In the genomic region with DNA sequence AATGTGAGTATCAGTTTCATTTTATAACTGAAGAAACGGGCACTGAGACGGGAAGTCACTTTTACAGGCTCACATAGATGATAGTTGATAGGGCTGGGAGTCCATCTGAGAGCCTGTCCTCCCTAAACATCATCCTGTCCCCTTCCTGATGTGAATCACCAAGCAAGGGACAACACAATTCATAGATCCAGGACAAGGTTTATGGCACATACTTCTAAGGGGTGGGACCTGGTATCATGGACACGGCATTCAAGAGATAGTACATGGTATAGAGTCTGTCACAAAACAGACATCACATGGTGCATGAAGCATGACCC, we compare ENCODE assay signal across 11 cellular contexts. TPM values are rescaled to one million over a fixed set of nuclear protein-coding genes. Genes with fewer than 3 reads are reported as not detected.
DNase-seq lines count a peak whose midpoint lies in the region; ATAC-seq and TF ChIP-seq lines count a peak whose summit lies in the region.
"Had no signal": no experiment of that assay in that cellular context is flagged by ENCODE, and none has a peak within 500 bp of the region (broad histone marks: within the 10 kb centered on the region; RNA-seq: fewer than 3 reads in every experiment).

No MANE protein-coding gene starts in this region.

- peaks cover 56% of the 10 kb centered on the region for H3K4me1 ChIP-seq in cardiac muscle cell (ENCODE audit: low read depth)
- peaks cover 91 to 100% (median 100%) of the 10 kb centered on the region in 4 donors for H3K4me1 ChIP-seq in esophagus muscularis mucosa
- peaks cover 48% of the 10 kb centered on the region for H3K4me1 ChIP-seq in osteoblast (ENCODE audit: insufficient read depth, low read length)
- H3K4me1 ChIP-seq in uterus = peaks cover 48% of the 10 kb centered on the region in 2 donors

- TF ChIP-seq POLR2A in esophagus muscularis mucosa (IDR thresholded peaks at IDR 0.05; ENCODE audit: low read depth) (no peak), uterus (IDR thresholded peaks at IDR 0.05) (no peak)

- peak overlapping the region; percentile 0 for H3K4me2 ChIP-seq in osteoblast (ENCODE audit: insufficient read depth, low read length)

- TF ChIP-seq CTCF in cardiac muscle cell (IDR thresholded peaks at IDR 0.05; ENCODE audit: low read depth, low read length) = no peak
- no peak for TF ChIP-seq CTCF in esophagus muscularis mucosa (IDR thresholded peaks at IDR 0.05)
- TF ChIP-seq CTCF in osteoblast (IDR thresholded peaks at IDR 0.05; ENCODE audit: extremely low read depth, low read depth, low read length) = no peak
- TF ChIP-seq CTCF in uterus (IDR thresholded peaks at IDR 0.05) = no peak

- H3K36me3 ChIP-seq in cardiac muscle cell (no peaks in the 10 kb centered on the region), esophagus muscularis mucosa (peaks cover 0 to 6% (median 0%) of the 10 kb centered on the region in 4 donors), osteoblast (ENCODE audit: insufficient read depth, low read length) (peaks cover 31% of the 10 kb centered on the region), uterus (no peaks in the 10 kb centered on the region)

- intact Hi-C loops in Right ventricle myocardium superior (cut with DNase I) = no loop called here
- intact Hi-C loops in esophagus muscularis mucosa (cut with DNase I) = no loop called here
- intact Hi-C loops in uterus (cut with DNase I; ENCODE audit: low total_unique reads) = no loop called here

- DNase-seq in cardiac muscle cell (ENCODE audit: low read depth in 1 of 2, low spot score in 1 of 2) (no peak), Right ventricle myocardium superior (no peak), esophagus muscularis mucosa (ENCODE audit: extremely low spot score) (no peak), osteoblast (ENCODE audit: insufficient read length, low spot score, missing footprints) (no peak), uterus (peak in 1 of 2 donors; percentile 31), DMS 273 (lab: John Stamatoyannopoulos, UW; ENCODE audit: unreplicated experiment) (no peak)
- DNase-seq: 8988T; activated effector memory CD4-positive, alpha-beta T cell treated with Interleukin-2 at 50 U/mL for 16 hours; NCI-H748 treated with DMSO at 0.1 percent for 48 hours had no signal

- H3K4me3 ChIP-seq in cardiac muscle cell (no peak overlapping the region), esophagus muscularis mucosa (peak overlapping the region; percentile 16 to 38 (median 28)), osteoblast (ENCODE audit: insufficient read depth, low read length) (no peak overlapping the region), uterus (no peak overlapping the region)

- peaks cover 75% of the 10 kb centered on the region for H3K79me2 ChIP-seq in osteoblast (ENCODE audit: insufficient read depth, low read length)

- no peak for TF ChIP-seq EP300 in esophagus muscularis mucosa (IDR thresholded peaks at IDR 0.05)

- H4K20me1 ChIP-seq in osteoblast (ENCODE audit: insufficient read depth, low read length) = peaks cover 14% of the 10 kb centered on the region

- H2AFZ ChIP-seq in osteoblast (ENCODE audit: low read length) = no peak overlapping the region

- H3K9me3 ChIP-seq in cardiac muscle cell (ENCODE audit: low read depth) (no peaks in the 10 kb centered on the region), esophagus muscularis mucosa (no peaks in the 10 kb centered on the region), osteoblast (ENCODE audit: low read depth, low read length) (no peaks in the 10 kb centered on the region), uterus (no peaks in the 10 kb centered on the region)

- H3K27ac ChIP-seq in cardiac muscle cell (peak overlapping the region; percentile 94), esophagus muscularis mucosa (replicated peaks in 1 of 4) (peak overlapping the region; percentile 94 to 99 (median 96)), osteoblast (ENCODE audit: low read depth, low read length) (peak overlapping the region; percentile 97), uterus (peak overlapping the region; percentile 97 to 100)

- ATAC-seq in Right ventricle myocardium superior (ENCODE audit: poor library complexity) (no peak), GM21825 (IDR thresholded peaks at IDR 0.05; ENCODE audit: unreplicated experiment) (no peak), GM21423 (IDR thresholded peaks at IDR 0.05; ENCODE audit: unreplicated experiment) (no peak)

- no peaks in the 10 kb centered on the region for H3K27me3 ChIP-seq in cardiac muscle cell
- H3K27me3 ChIP-seq in esophagus muscularis mucosa = no peaks in the 10 kb centered on the region
- H3K27me3 ChIP-seq in osteoblast (ENCODE audit: insufficient read depth, low read length) = no peaks in the 10 kb centered on the region
- H3K27me3 ChIP-seq in uterus = no peaks in the 10 kb centered on the region

- WGBS in esophagus muscularis mucosa = 7% methylated on average over 3 of the region's 3 CpGs

RNA-seq across cellular contexts. Expression of gene GSN, which starts 20.6 kb away (rescaled TPM):
- 285 and 310 TPM in 2 replicates for total RNA-seq in cardiac muscle cell
- 268 and 299 TPM in 2 replicates for polyA plus RNA-seq in cardiac muscle cell
- 837 TPM for total RNA-seq in Right ventricle myocardium superior
- 1,000 to 10,000 TPM; 2,509 to 3,811 (median 3,170) TPM for total RNA-seq in esophagus muscularis mucosa
- 372 and 405 TPM in 2 replicates for total RNA-seq in osteoblast
- 1,000 to 10,000 TPM in 2 of 4 donors, 100 to 1,000 TPM in 2; 567 to 1,619 (median 884) TPM for total RNA-seq in uterus

Comparison
In these comparisons a context has a peak if more than half of its experiments do, and no peak if none do; other contexts are left out.
1. H3K4me3 ChIP-seq: peak in esophagus muscularis mucosa (4 of 4); none in cardiac muscle cell (single experiment), osteoblast (single experiment) and uterus (0 of 2).
2. Peak in every context shown above with its lines, with median percentiles within 50 percentile points of each other: H3K27ac ChIP-seq.